ENCODE assay signal across 14 cellular contexts in the genomic region with DNA sequence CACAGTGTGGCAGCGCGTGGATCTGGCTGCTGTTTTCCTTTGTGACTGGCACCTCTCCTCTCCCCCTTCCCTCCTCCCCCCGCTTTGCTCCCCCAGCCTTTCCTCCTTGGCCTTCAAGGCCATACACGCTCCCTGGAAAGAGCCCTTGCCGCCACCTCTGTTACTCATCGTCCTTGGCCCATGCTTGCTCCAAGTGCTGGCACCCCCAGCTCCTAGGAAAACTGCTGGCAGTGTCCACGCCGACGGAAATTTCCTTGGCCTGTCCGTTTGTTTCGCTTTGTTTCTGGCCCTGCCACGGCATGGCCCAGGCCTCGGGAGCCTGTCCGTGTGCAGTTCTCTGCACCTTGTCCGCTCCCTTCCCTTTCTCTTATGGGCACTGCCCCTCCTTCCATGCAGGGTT. TPM values are rescaled to one million over a fixed set of nuclear protein-coding genes. Genes with fewer than 3 reads are reported as not detected.
A peak's percentile ranks its signal among the peaks of the same experiment; 100 is the strongest.
DNase-seq lines count a peak whose midpoint lies in the region; ATAC-seq and TF ChIP-seq lines count a peak whose summit lies in the region.
"Had no signal": no experiment of that assay in that cellular context is flagged by ENCODE, and none has a peak within 500 bp of the region (broad histone marks: within the 10 kb centered on the region; RNA-seq: fewer than 3 reads in every experiment).

No MANE protein-coding gene starts in this region.

- POLR2A ChIA-PET in OCI-LY7 (lab: Charles Lee), result no interaction called here

- TF ChIP-seq POLR2A in gastroesophageal sphincter (IDR thresholded peaks at IDR 0.05), result no peak

- H3K79me2 ChIP-seq in OCI-LY7 (ENCODE audit: insufficient read depth, low read depth, low read length), result no peaks in the 10 kb centered on the region

- no peaks in the 10 kb centered on the region for H3K9me3 Mint-ChIP-seq in activated T-helper 17 cell treated with anti-CD3 and anti-CD28 coated beads, Interleukin-2, amount 50 U/mL, for 72 hours
- H3K9me3 Mint-ChIP-seq in activated T-helper 2 cell treated with anti-CD3 and anti-CD28 coated beads, Interferon-gamma antibody, Interleukin-2, Interleukin-4, amounts not matched to agents 10 μg/mL and 5 μg/mL and 100 μg/mL, durations not matched to agents 14 hours and 24 hours and 36 hours, result no peaks in the 10 kb centered on the region
- H3K9me3 Mint-ChIP-seq: CD4-positive, alpha-beta T cell had no signal

- 75 to 79% methylated on average over 8 to 9 of the region's 15 CpGs for WGBS in gastroesophageal sphincter (ENCODE audit: low coverage in 1 of 2), 2 donors

- no peak for TF ChIP-seq EP300 in gastroesophageal sphincter (IDR thresholded peaks at IDR 0.05)

- H2AFZ ChIP-seq in OCI-LY7 (ENCODE audit: low read length), result no peak overlapping the region

- ATAC-seq in activated T-helper 17 cell treated with anti-CD3 and anti-CD28 coated beads, Interleukin-2, amount 50 U/mL, for 72 hours (replicated peaks), result no peak
- ATAC-seq in gastroesophageal sphincter, result peak; percentile 65
- no peak for ATAC-seq in GM19452 (IDR thresholded peaks at IDR 0.05; ENCODE audit: unreplicated experiment)
- ATAC-seq: activated CD8-positive, alpha-beta T cell treated with anti-CD3 and anti-CD28 coated beads, Interleukin-2, amount 10 ng/mL, durations not matched to agents 7 days and 5 days; foreskin keratinocyte had no signal

- no peak overlapping the region for H3K4me3 Mint-ChIP-seq in activated T-helper 17 cell treated with anti-CD3 and anti-CD28 coated beads, Interleukin-2, amount 50 U/mL, for 72 hours
- H3K4me3 Mint-ChIP-seq in activated T-helper 2 cell treated with anti-CD3 and anti-CD28 coated beads, Interferon-gamma antibody, Interleukin-2, Interleukin-4, amounts not matched to agents 10 μg/mL and 5 μg/mL and 100 μg/mL, durations not matched to agents 14 hours and 24 hours and 36 hours (ENCODE audit: low read depth), result no peak overlapping the region
- H3K4me3 Mint-ChIP-seq: activated CD8-positive, alpha-beta T cell treated with anti-CD3 and anti-CD28 coated beads, Interleukin-2, amount 10 ng/mL, durations not matched to agents 7 days and 5 days; CD4-positive, alpha-beta T cell had no signal

- no TSS peak for BruUV-seq in OCI-LY7 (replicated peaks; lab: Mats Ljungman, UMichigan)

- no peaks in the 10 kb centered on the region for H3K9me2 ChIP-seq in OCI-LY7 (ENCODE audit: insufficient read depth, low read length)

- in situ Hi-C loops in G401 (cut with HindIII; ENCODE audit: low sequenced_read_pairs), result no loop called here

- H3K9me3 ChIP-seq in gastroesophageal sphincter (no peaks in the 10 kb centered on the region), OCI-LY7 (ENCODE audit: low read length) (no peaks in the 10 kb centered on the region)
- H3K9me3 ChIP-seq: transverse colon had no signal

- H3K27ac ChIP-seq in gastroesophageal sphincter (peak overlapping the region in 1 of 4 donors; percentile 19), OCI-LY7 (ENCODE audit: low read depth, low read length, poor library complexity, severe bottlenecking) (no peak overlapping the region)
- H3K27ac ChIP-seq: foreskin keratinocyte, transverse colon had no signal

- no peaks in the 10 kb centered on the region for H3K36me3 ChIP-seq in gastroesophageal sphincter
- H3K36me3 ChIP-seq in OCI-LY7 (ENCODE audit: insufficient read depth, low read length), result no peaks in the 10 kb centered on the region
- H3K36me3 ChIP-seq: transverse colon had no signal

- CTCF ChIA-PET in OCI-LY7 (lab: Charles Lee; ENCODE audit: unreplicated experiment), result no interaction called here

- H3K27me3 Mint-ChIP-seq in activated T-helper 17 cell treated with anti-CD3 and anti-CD28 coated beads, Interleukin-2, amount 50 U/mL, for 72 hours, result peaks cover 5% of the 10 kb centered on the region
- H3K27me3 Mint-ChIP-seq in activated T-helper 2 cell treated with anti-CD3 and anti-CD28 coated beads, Interferon-gamma antibody, Interleukin-2, Interleukin-4, amounts not matched to agents 10 μg/mL and 5 μg/mL and 100 μg/mL, durations not matched to agents 14 hours and 24 hours and 36 hours (ENCODE audit: low read depth), result peaks cover 4% of the 10 kb centered on the region
- H3K27me3 Mint-ChIP-seq: CD4-positive, alpha-beta T cell had no signal

- TF ChIP-seq CTCF in gastroesophageal sphincter (IDR thresholded peaks at IDR 0.05), result no peak
- TF ChIP-seq CTCF in OCI-LY7 (conservative IDR thresholded peaks at IDR 0.05; ENCODE audit: low read length), result no peak

- H3K27ac Mint-ChIP-seq in activated T-helper 17 cell treated with anti-CD3 and anti-CD28 coated beads, Interleukin-2, amount 50 U/mL, for 72 hours, result peak overlapping the region; percentile 79
- no peak overlapping the region for H3K27ac Mint-ChIP-seq in activated T-helper 2 cell treated with anti-CD3 and anti-CD28 coated beads, Interferon-gamma antibody, Interleukin-2, Interleukin-4, amounts not matched to agents 10 μg/mL and 5 μg/mL and 100 μg/mL, durations not matched to agents 14 hours and 24 hours and 36 hours
- H3K27ac Mint-ChIP-seq: activated CD8-positive, alpha-beta T cell treated with anti-CD3 and anti-CD28 coated beads, Interleukin-2, amount 10 ng/mL, durations not matched to agents 7 days and 5 days; CD4-positive, alpha-beta T cell had no signal

- H3K27me3 ChIP-seq in gastroesophageal sphincter, result peaks cover 37% of the 10 kb centered on the region
- H3K27me3 ChIP-seq: foreskin keratinocyte had no signal

- DNase-seq in G401 (ENCODE audit: low spot score) (peak; percentile 84), stromal cell of bone marrow (ENCODE audit: low read depth) (peak; percentile 54), OCI-LY7 (ENCODE audit: low spot score) (no peak), HCEC 1CT (no peak)
- no peak for DNase-seq in activated T-helper 2 cell treated with anti-CD3 and anti-CD28 coated beads, Interferon-gamma antibody, Interleukin-2, Interleukin-4, amounts not matched to agents 10 μg/mL and 5 μg/mL and 100 μg/mL, durations not matched to agents 14 hours and 24 hours and 36 hours (ENCODE audit: low spot score)
- DNase-seq: activated CD8-positive, alpha-beta T cell treated with anti-CD3 and anti-CD28 coated beads, Interleukin-2, amount 10 ng/mL, durations not matched to agents 7 days and 5 days; CD4-positive, alpha-beta T cell; foreskin keratinocyte; GDM1; transverse colon had no signal

- no peaks in the 10 kb centered on the region for H4K20me1 ChIP-seq in OCI-LY7 (ENCODE audit: insufficient read depth, low read length)

- no peak overlapping the region for H3K4me2 ChIP-seq in OCI-LY7 (ENCODE audit: low read length)

- H3K36me3 Mint-ChIP-seq in activated T-helper 17 cell treated with anti-CD3 and anti-CD28 coated beads, Interleukin-2, amount 50 U/mL, for 72 hours (ENCODE audit: low read depth), result no peaks in the 10 kb centered on the region
- no peaks in the 10 kb centered on the region for H3K36me3 Mint-ChIP-seq in activated T-helper 2 cell treated with anti-CD3 and anti-CD28 coated beads, Interferon-gamma antibody, Interleukin-2, Interleukin-4, amounts not matched to agents 10 μg/mL and 5 μg/mL and 100 μg/mL, durations not matched to agents 14 hours and 24 hours and 36 hours (ENCODE audit: low read depth)

- H3K4me1 ChIP-seq in gastroesophageal sphincter (peaks cover 0 to 13% (median 0%) of the 10 kb centered on the region in 3 donors), OCI-LY7 (ENCODE audit: insufficient read depth, low read length, poor library complexity, severe bottlenecking) (no peaks in the 10 kb centered on the region)
- H3K4me1 ChIP-seq: foreskin keratinocyte, transverse colon had no signal

- H3K4me3 ChIP-seq in gastroesophageal sphincter, result peak overlapping the region in 1 of 2 donors; percentile 8
- H3K4me3 ChIP-seq in OCI-LY7 (ENCODE audit: low read depth, low read length, poor library complexity, severe bottlenecking), result no peak overlapping the region
- H3K4me3 ChIP-seq: transverse colon had no signal

- intact Hi-C loops in activated T-helper 2 cell treated with anti-CD3 and anti-CD28 coated beads, Interferon-gamma antibody, Interleukin-2, Interleukin-4, amounts not matched to agents 10 μg/mL and 5 μg/mL and 100 μg/mL, durations not matched to agents 14 hours and 24 hours and 36 hours (cut with micrococcal nuclease), result no loop called here
- intact Hi-C loops in OCI-LY7 (cut with micrococcal nuclease; ENCODE audit: unreplicated experiment), result no loop called here

- H3K4me1 Mint-ChIP-seq in activated T-helper 17 cell treated with anti-CD3 and anti-CD28 coated beads, Interleukin-2, amount 50 U/mL, for 72 hours, result peaks cover 4% of the 10 kb centered on the region
- H3K4me1 Mint-ChIP-seq in activated T-helper 2 cell treated with anti-CD3 and anti-CD28 coated beads, Interferon-gamma antibody, Interleukin-2, Interleukin-4, amounts not matched to agents 10 μg/mL and 5 μg/mL and 100 μg/mL, durations not matched to agents 14 hours and 24 hours and 36 hours (ENCODE audit: low read depth), result peaks cover 2% of the 10 kb centered on the region

RNA-seq across cellular contexts. Expression of gene CA5A, which starts 18.0 kb away (rescaled TPM):
- total RNA-seq in G401 (2014; rRNA removed; shearing (Covaris generic)), result not detected in 2 replicates
- not detected for total RNA-seq in activated T-helper 17 cell treated with anti-CD3 and anti-CD28 coated beads, Interleukin-2, amount 50 U/mL, for 72 hours
- total RNA-seq in gastroesophageal sphincter (not detected), OCI-LY7 (2022) (not detected in 2 replicates)
- not detected in 2 replicates for total RNA-seq in activated T-helper 2 cell treated with anti-CD3 and anti-CD28 coated beads, Interferon-gamma antibody, Interleukin-2, Interleukin-4, amounts not matched to agents 10 μg/mL and 5 μg/mL and 100 μg/mL, durations not matched to agents 14 hours and 24 hours and 36 hours
- not detected in 2 replicates for total RNA-seq in OCI-LY7 (2014; rRNA removed; shearing (Covaris generic))
- total RNA-seq: activated CD8-positive, alpha-beta T cell treated with anti-CD3 and anti-CD28 coated beads, Interleukin-2, amount 10 ng/mL, durations not matched to agents 7 days and 5 days; CD4-positive, alpha-beta T cell; foreskin keratinocyte; osteocyte; transverse colon had no signal

RNA-seq across cellular contexts. Expression of gene BANP, which starts 32.9 kb away (rescaled TPM):
- total RNA-seq in G401 (2014; rRNA removed; shearing (Covaris generic)), result 18.3 and 28.4 TPM in 2 replicates
- total RNA-seq in activated T-helper 17 cell treated with anti-CD3 and anti-CD28 coated beads, Interleukin-2, amount 50 U/mL, for 72 hours, result 10 to 100 TPM; 46.4 to 85.9 TPM
- total RNA-seq in gastroesophageal sphincter, result 10 to 100 TPM; 17.1 to 33.1 (median 24.2) TPM
- 39.7 and 40.8 TPM in 2 replicates for total RNA-seq in activated T-helper 2 cell treated with anti-CD3 and anti-CD28 coated beads, Interferon-gamma antibody, Interleukin-2, Interleukin-4, amounts not matched to agents 10 μg/mL and 5 μg/mL and 100 μg/mL, durations not matched to agents 14 hours and 24 hours and 36 hours
- 37.1 and 39.6 TPM in 2 replicates for total RNA-seq in OCI-LY7 (2014; rRNA removed; shearing (Covaris generic))
- 55.8 and 58.0 TPM in 2 replicates for total RNA-seq in OCI-LY7 (2022)

RNA-seq across cellular contexts. Expression of gene SLC7A5, which starts 49.0 kb away (rescaled TPM):
- total RNA-seq in G401 (2014; rRNA removed; shearing (Covaris generic)), result 25.5 and 25.7 TPM in 2 replicates
- total RNA-seq in activated T-helper 17 cell treated with anti-CD3 and anti-CD28 coated beads, Interleukin-2, amount 50 U/mL, for 72 hours, result 100 to 1,000 TPM; 130 to 233 TPM
- total RNA-seq in gastroesophageal sphincter (10 to 100 TPM in 1 of 4 donors, 1 to 10 TPM in 3; 3.1 to 10.4 (median 6.0) TPM), OCI-LY7 (2022) (258 and 283 TPM in 2 replicates)
- 271 TPM in 2 replicates for total RNA-seq in activated T-helper 2 cell treated with anti-CD3 and anti-CD28 coated beads, Interferon-gamma antibody, Interleukin-2, Interleukin-4, amounts not matched to agents 10 μg/mL and 5 μg/mL and 100 μg/mL, durations not matched to agents 14 hours and 24 hours and 36 hours
- 99.3 and 140 TPM in 2 replicates for total RNA-seq in OCI-LY7 (2014; rRNA removed; shearing (Covaris generic))

Comparison
In these comparisons a context has a peak if more than half of its experiments do, and no peak if none do; other contexts are left out.
1. DNase-seq: peak in G401 (single experiment) and stromal cell of bone marrow (single experiment); none in activated T-helper 2 cell treated with anti-CD3 and anti-CD28 coated beads, Interferon-gamma antibody, Interleukin-2, Interleukin-4, amounts not matched to agents 10 μg/mL and 5 μg/mL and 100 μg/mL, durations not matched to agents 14 hours and 24 hours and 36 hours (single experiment), OCI-LY7 (single experiment) and HCEC 1CT (single experiment).